Comparison of ENCODE assay signal across 2 cellular contexts in the genomic region with DNA sequence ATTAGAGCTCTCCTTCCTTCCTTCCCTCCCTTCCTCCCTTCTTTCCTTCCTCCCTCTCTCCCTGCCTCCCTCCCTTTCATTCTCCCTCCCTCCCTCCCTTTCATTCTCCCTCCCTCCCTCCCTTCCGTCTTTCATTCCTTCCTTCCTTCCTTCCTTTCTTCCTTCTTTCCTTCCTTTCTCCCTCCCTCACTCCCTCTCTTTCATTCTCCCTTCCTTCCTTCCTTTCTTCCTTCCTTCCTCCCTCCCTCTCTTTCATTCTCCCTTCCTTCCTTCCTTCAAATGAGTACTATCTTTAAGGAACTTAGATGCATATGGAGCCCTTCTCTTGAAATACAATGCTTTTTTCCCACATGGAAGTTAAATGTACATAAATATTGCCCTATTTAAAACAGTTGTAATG.
TF ChIP-seq lines count a peak whose summit lies in the region.

No MANE protein-coding gene starts in this region.

TF ChIP-seq in HEK293, 187 proteins besides CTCF, POLR2A, EP300 and RAD21:
- TF ChIP-seq, protein P1, sequence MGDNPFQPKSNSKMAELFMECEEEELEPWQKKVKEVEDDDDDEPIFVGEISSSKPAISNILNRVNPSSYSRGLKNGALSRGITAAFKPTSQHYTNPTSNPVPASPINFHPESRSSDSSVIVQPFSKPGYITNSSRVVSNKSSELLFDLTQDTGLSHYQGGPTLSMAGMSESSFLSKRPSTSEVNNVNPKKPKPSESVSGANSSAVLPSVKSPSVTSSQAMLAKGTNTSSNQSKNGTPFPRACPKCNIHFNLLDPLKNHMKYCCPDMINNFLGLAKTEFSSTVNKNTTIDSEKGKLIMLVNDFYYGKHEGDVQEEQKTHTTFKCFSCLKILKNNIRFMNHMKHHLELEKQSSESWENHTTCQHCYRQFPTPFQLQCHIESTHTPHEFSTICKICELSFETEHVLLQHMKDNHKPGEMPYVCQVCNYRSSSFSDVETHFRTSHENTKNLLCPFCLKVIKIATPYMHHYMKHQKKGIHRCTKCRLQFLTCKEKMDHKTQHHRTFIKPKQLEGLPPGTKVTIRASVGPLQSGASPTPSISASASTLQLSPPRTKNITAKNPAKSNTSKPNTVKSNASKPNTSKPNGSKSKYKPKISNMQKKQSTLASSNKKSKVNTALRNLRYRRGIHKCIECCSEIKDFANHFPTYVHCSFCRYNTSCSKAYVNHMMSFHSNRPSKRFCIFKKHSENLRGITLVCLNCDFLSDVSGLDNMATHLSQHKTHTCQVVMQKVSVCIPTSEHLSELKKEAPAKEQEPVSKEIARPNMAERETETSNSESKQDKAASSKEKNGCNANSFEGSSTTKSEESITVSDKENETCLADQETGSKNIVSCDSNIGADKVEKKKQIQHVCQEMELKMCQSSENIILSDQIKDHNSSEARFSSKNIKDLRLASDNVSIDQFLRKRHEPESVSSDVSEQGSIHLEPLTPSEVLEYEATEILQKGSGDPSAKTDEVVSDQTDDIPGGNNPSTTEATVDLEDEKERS (tag by site-specific recombination; IDR thresholded peaks at IDR 0.05), result no peak
- peak; percentile 59 for TF ChIP-seq ZNF366 (tag by site-specific recombination; conservative IDR thresholded peaks at IDR 0.05)

TF ChIP-seq in IMR-90, 13 proteins besides CTCF, POLR2A, EP300 and RAD21:
- TF ChIP-seq, protein P2, sequence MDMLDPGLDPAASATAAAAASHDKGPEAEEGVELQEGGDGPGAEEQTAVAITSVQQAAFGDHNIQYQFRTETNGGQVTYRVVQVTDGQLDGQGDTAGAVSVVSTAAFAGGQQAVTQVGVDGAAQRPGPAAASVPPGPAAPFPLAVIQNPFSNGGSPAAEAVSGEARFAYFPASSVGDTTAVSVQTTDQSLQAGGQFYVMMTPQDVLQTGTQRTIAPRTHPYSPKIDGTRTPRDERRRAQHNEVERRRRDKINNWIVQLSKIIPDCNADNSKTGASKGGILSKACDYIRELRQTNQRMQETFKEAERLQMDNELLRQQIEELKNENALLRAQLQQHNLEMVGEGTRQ (IDR thresholded peaks at IDR 0.05; ENCODE audit: low read depth, low read length), result no peak
